Comparison of ENCODE assay signal across 20 cellular contexts in the genomic region with DNA sequence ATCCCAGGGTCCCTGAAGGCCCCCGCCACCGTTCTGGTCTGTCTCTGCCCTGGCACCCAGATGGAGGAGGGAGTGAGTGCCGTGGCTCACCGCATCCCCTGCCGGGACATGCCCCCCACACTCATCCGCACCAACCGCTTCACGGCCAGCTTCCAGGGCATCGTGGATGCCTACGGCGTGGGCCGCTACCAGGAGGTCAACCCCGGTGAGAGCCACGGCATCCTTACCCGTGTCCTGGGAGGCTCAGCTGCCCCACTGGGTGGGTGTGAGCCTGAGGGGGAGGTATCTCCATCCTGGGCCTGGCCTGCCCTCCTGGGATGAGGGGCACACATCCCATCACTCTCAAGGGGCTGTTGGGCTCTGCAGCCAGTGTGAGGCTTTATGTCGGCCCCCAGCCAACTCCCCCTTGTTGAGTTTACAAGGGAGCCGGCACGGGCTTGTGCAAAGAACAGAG. TPM values are rescaled to one million over a fixed set of nuclear protein-coding genes. Genes with fewer than 3 reads are reported as not detected.
"Had no signal": no experiment of that assay in that cellular context is flagged by ENCODE, and none has a peak within 500 bp of the region (broad histone marks: within the 10 kb centered on the region; RNA-seq: fewer than 3 reads in every experiment).

No MANE protein-coding gene starts in this region.

- H3K9me3 ChIP-seq: left lung, right lobe of liver, transverse colon had no signal

- H3K27ac ChIP-seq: foreskin keratinocyte, left lung, parathyroid adenoma, right lobe of liver, skin epidermis, transverse colon had no signal

- H3K9ac ChIP-seq: parathyroid adenoma had no signal

- H3K4me3 ChIP-seq: left lung, right lobe of liver, skin epidermis, transverse colon had no signal

- H2AFZ ChIP-seq: parathyroid adenoma had no signal

- H3K4me1 ChIP-seq: parathyroid adenoma had no signal

- ATAC-seq: activated CD4-positive, CD25-positive, alpha-beta regulatory T cell treated with anti-CD3 and anti-CD28 coated beads, Interleukin-2, amount 50 U/mL, for 24 hours; activated naive CD4-positive, alpha-beta T cell treated with anti-CD3 and anti-CD28 coated beads, Interleukin-2, amount 50 U/mL, for 72 hours; foreskin keratinocyte; left lung; right lobe of liver; stimulated activated naive B cell treated with anti-CD40 and anti-IgM and Interleukin-4, amounts not matched to agents 10 μg/mL and 1 μg/mL and 100 μg/mL, for 72 hours had no signal

- DNase-seq: activated CD4-positive, alpha-beta memory T cell treated with anti-CD3 and anti-CD28 coated beads, Interleukin-2, amount 10 ng/mL, durations not matched to agents 7 days and 5 days; activated CD4-positive, alpha-beta T cell treated with anti-CD3 and anti-CD28 coated beads, Interleukin-2, amount 10 ng/mL, durations not matched to agents 24 days and 14 days; activated gamma-delta T cell treated with Interleukin-2 at 50 U/mL for 16 hours; dermis blood vessel endothelial cell; effector memory CD4-positive, alpha-beta T cell; foreskin keratinocyte; glutamatergic neuron; hippocampal formation; kidney glomerular epithelial cell; right lobe of liver; stimulated activated CD4-positive, alpha-beta T cell treated with anti-CD3 and anti-CD28 coated beads, Interleukin-2, amount 100 ng/mL, for 24 hours; stimulated activated naive B cell treated with anti-CD40 and anti-IgM and Interleukin-4, amounts not matched to agents 10 μg/mL and 1 μg/mL and 100 μg/mL, for 72 hours; transverse colon had no signal

- H3K27me3 ChIP-seq: foreskin keratinocyte, left lung, right lobe of liver, transverse colon had no signal

RNA-seq across cellular contexts. Expression of gene ALDH3B1, which starts 34.8 kb away (rescaled TPM):
- total RNA-seq: activated CD4-positive, alpha-beta memory T cell treated with anti-CD3 and anti-CD28 coated beads, Interleukin-2, amount 10 ng/mL, durations not matched to agents 7 days and 5 days; activated CD4-positive, alpha-beta T cell treated with anti-CD3 and anti-CD28 coated beads, Interleukin-2, amount 10 ng/mL, durations not matched to agents 24 days and 14 days; activated T-helper 1 cell treated with anti-CD3 and anti-CD28 coated beads, Interleukin-12 subunit alpha, Interleukin-12 subunit beta, Interleukin-2, Interleukin-4 antibody, amounts not matched to agents 30 ng/mL and 10 ng/mL and 1 ng/mL, durations not matched to agents 14 hours and 24 hours and 36 hours; foreskin keratinocyte; T-helper 2 cell treated with Interferon-gamma antibody and Interleukin-4, amounts not matched to agents 100 ng/mL and 5 ng/mL, for 36 hours had no signal
